Comparison of ENCODE assay signal across 1 cellular context in the genomic region with DNA sequence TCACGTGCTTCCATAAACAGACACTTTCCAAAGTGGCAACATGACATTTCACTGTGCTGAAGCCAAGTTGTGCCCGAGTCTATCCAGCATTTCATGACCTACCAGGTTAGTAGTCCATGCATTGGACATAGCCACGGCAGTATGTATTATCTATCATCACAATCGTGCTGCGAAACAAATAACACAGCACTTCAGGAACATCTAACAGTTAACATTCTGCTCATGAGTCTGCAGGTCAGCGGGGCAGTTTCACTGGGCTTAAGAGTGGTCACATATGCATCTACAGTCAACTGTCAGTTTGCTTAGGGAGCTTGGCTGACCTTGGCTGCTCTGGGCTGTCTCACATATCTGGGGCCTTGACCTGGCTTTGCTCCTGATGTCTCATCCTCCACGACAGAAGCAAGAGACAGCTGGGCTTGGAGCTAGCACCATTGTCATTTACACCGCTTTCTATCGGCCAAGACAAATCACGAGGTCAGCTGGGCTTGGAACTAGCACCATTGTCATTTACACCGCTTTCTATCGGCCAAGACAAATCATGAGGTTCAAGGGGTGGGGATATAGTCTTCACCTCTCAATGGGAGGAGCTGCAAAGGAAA.
TF ChIP-seq lines count a peak whose summit lies in the region.

No MANE protein-coding gene starts in this region.

TF ChIP-seq in GM23338, 12 proteins besides CTCF, POLR2A, EP300 and RAD21 (continued from another document):
- TF ChIP-seq, protein P1, sequence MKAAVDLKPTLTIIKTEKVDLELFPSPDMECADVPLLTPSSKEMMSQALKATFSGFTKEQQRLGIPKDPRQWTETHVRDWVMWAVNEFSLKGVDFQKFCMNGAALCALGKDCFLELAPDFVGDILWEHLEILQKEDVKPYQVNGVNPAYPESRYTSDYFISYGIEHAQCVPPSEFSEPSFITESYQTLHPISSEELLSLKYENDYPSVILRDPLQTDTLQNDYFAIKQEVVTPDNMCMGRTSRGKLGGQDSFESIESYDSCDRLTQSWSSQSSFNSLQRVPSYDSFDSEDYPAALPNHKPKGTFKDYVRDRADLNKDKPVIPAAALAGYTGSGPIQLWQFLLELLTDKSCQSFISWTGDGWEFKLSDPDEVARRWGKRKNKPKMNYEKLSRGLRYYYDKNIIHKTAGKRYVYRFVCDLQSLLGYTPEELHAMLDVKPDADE (IDR thresholded peaks at IDR 0.05): no peak
- TF ChIP-seq EZH2phosphoT487 (IDR thresholded peaks at IDR 0.05; ENCODE audit: unreplicated experiment) (no peak), ZNF114 (CRISPR knock-in tag; IDR thresholded peaks at IDR 0.05) (no peak), POLR2AphosphoS5 (IDR thresholded peaks at IDR 0.05; ENCODE audit: low read depth) (no peak)
- TF ChIP-seq, protein P2, sequence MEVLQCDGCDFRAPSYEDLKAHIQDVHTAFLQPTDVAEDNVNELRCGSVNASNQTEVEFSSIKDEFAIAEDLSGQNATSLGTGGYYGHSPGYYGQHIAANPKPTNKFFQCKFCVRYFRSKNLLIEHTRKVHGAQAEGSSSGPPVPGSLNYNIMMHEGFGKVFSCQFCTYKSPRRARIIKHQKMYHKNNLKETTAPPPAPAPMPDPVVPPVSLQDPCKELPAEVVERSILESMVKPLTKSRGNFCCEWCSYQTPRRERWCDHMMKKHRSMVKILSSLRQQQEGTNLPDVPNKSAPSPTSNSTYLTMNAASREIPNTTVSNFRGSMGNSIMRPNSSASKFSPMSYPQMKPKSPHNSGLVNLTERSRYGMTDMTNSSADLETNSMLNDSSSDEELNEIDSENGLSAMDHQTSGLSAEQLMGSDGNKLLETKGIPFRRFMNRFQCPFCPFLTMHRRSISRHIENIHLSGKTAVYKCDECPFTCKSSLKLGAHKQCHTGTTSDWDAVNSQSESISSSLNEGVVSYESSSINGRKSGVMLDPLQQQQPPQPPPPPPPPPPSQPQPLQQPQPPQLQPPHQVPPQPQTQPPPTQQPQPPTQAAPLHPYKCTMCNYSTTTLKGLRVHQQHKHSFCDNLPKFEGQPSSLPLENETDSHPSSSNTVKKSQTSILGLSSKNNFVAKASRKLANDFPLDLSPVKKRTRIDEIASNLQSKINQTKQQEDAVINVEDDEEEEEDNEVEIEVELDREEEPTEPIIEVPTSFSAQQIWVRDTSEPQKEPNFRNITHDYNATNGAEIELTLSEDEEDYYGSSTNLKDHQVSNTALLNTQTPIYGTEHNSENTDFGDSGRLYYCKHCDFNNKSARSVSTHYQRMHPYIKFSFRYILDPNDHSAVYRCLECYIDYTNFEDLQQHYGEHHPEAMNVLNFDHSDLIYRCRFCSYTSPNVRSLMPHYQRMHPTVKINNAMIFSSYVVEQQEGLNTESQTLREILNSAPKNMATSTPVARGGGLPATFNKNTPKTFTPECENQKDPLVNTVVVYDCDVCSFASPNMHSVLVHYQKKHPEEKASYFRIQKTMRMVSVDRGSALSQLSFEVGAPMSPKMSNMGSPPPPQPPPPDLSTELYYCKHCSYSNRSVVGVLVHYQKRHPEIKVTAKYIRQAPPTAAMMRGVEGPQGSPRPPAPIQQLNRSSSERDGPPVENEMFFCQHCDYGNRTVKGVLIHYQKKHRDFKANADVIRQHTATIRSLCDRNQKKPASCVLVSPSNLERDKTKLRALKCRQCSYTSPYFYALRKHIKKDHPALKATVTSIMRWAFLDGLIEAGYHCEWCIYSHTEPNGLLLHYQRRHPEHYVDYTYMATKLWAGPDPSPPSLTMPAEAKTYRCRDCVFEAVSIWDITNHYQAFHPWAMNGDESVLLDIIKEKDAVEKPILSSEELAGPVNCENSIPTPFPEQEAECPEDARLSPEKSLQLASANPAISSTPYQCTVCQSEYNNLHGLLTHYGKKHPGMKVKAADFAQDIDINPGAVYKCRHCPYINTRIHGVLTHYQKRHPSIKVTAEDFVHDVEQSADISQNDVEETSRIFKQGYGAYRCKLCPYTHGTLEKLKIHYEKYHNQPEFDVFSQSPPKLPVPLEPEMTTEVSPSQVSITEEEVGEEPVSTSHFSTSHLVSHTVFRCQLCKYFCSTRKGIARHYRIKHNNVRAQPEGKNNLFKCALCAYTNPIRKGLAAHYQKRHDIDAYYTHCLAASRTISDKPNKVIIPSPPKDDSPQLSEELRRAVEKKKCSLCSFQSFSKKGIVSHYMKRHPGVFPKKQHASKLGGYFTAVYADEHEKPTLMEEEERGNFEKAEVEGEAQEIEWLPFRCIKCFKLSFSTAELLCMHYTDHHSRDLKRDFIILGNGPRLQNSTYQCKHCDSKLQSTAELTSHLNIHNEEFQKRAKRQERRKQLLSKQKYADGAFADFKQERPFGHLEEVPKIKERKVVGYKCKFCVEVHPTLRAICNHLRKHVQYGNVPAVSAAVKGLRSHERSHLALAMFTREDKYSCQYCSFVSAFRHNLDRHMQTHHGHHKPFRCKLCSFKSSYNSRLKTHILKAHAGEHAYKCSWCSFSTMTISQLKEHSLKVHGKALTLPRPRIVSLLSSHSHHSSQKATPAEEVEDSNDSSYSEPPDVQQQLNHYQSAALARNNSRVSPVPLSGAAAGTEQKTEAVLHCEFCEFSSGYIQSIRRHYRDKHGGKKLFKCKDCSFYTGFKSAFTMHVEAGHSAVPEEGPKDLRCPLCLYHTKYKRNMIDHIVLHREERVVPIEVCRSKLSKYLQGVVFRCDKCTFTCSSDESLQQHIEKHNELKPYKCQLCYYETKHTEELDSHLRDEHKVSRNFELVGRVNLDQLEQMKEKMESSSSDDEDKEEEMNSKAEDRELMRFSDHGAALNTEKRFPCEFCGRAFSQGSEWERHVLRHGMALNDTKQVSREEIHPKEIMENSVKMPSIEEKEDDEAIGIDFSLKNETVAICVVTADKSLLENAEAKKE (CRISPR knock-in tag; IDR thresholded peaks at IDR 0.05): no peak
- TF ChIP-seq, protein P3, sequence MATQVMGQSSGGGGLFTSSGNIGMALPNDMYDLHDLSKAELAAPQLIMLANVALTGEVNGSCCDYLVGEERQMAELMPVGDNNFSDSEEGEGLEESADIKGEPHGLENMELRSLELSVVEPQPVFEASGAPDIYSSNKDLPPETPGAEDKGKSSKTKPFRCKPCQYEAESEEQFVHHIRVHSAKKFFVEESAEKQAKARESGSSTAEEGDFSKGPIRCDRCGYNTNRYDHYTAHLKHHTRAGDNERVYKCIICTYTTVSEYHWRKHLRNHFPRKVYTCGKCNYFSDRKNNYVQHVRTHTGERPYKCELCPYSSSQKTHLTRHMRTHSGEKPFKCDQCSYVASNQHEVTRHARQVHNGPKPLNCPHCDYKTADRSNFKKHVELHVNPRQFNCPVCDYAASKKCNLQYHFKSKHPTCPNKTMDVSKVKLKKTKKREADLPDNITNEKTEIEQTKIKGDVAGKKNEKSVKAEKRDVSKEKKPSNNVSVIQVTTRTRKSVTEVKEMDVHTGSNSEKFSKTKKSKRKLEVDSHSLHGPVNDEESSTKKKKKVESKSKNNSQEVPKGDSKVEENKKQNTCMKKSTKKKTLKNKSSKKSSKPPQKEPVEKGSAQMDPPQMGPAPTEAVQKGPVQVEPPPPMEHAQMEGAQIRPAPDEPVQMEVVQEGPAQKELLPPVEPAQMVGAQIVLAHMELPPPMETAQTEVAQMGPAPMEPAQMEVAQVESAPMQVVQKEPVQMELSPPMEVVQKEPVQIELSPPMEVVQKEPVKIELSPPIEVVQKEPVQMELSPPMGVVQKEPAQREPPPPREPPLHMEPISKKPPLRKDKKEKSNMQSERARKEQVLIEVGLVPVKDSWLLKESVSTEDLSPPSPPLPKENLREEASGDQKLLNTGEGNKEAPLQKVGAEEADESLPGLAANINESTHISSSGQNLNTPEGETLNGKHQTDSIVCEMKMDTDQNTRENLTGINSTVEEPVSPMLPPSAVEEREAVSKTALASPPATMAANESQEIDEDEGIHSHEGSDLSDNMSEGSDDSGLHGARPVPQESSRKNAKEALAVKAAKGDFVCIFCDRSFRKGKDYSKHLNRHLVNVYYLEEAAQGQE (IDR thresholded peaks at IDR 0.05; ENCODE audit: unreplicated experiment): no peak
